Comparison of ENCODE assay signal across 9 cellular contexts in the genomic region with DNA sequence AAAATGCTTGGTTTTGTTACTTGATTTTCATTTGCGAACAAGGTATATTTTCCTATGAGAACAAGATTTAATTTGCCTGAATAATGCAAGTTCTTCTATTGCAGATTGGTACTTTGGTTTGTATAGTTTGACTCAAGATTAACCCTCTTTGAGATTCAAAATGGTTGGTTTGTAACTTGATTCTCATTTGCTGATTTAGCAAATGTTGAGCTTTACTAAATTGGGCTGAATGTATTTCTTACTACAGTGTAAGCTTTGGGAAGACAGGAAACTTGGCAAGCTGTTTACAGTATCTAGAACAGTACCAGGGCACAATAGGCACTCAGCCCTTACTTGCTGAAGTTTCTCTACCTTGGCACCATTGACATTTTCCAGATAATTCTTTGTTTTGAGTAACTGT. TPM values are rescaled to one million over a fixed set of nuclear protein-coding genes. Genes with fewer than 3 reads are reported as not detected.
"Had no signal": no experiment of that assay in that cellular context is flagged by ENCODE, and none has a peak within 500 bp of the region (broad histone marks: within the 10 kb centered on the region; RNA-seq: fewer than 3 reads in every experiment).

No MANE protein-coding gene starts in this region.

- H3K27ac Mint-ChIP-seq: H9 had no signal

- H3K9ac ChIP-seq: KMS-11 had no signal

- FAIRE-seq: H54, HTR-8/SVneo had no signal

- H3K27ac ChIP-seq: KMS-11 had no signal

- H3K4me3 Mint-ChIP-seq: H9 had no signal

- H3K4me2 ChIP-seq: KMS-11 had no signal

- DNase-seq: GOT3, H9, HCEC 1CT, Karpas-422, KBM-7 had no signal

RNA-seq across cellular contexts. Expression of a gene that starts 3.7 kb away (rescaled TPM):
- total RNA-seq: HT-29 had no signal
